ENCODE assay signal across 1 cellular context in the genomic region with DNA sequence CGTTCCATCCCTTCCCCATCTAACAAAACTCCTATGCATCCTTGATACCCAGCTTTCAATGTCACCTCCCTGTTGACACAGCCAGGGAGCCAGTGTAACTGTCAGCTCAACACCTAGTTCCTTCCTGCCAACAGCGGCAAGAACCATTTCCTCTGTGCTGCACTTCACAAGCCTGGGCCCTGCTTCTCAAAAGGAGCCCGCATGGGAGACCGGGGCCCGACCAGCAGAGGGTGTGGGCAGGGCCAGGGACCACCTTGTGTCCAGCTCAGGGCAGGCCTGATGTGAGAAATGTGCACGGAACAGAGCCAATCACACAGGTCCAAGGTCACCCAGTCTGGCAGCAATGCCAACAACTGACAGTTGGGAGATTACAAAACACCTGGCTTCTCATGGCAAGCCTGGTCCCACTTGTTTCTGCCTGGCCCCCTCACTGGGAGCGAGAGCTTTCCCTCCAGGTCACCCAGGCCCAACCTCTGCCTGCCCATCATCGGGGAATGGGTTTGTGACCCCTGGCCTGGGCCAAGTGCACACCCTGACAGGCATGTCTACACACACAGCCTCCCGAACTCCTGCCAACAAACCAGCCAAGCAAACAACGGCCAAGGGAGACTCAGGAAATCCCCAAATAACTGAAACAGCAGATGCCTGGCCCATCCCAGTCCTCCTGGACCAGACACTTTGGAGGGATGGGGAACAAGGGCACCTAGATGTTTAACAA.
TF ChIP-seq lines count a peak whose summit lies in the region.

No MANE protein-coding gene starts in this region.

TF ChIP-seq in GM23338, 12 proteins besides CTCF, POLR2A, EP300 and RAD21 (continued from another document):
- TF ChIP-seq ZNF462 (CRISPR knock-in tag; IDR thresholded peaks at IDR 0.05) (no peak), CREB1 (CRISPR knock-in tag; IDR thresholded peaks at IDR 0.05; ENCODE audit: low read depth) (no peak), NANOG (IDR thresholded peaks at IDR 0.05; ENCODE audit: borderline replicate concordance) (no peak), STAT1 (IDR thresholded peaks at IDR 0.05; ENCODE audit: unreplicated experiment) (no peak), EZH2phosphoT487 (IDR thresholded peaks at IDR 0.05; ENCODE audit: unreplicated experiment) (no peak), ETS1 (IDR thresholded peaks at IDR 0.05) (no peak), EZH2 (IDR thresholded peaks at IDR 0.05; ENCODE audit: low read depth, unreplicated experiment) (no peak), ZNF114 (CRISPR knock-in tag; IDR thresholded peaks at IDR 0.05) (no peak), POLR2AphosphoS5 (IDR thresholded peaks at IDR 0.05; ENCODE audit: low read depth) (no peak)
- TF ChIP-seq, protein P1, sequence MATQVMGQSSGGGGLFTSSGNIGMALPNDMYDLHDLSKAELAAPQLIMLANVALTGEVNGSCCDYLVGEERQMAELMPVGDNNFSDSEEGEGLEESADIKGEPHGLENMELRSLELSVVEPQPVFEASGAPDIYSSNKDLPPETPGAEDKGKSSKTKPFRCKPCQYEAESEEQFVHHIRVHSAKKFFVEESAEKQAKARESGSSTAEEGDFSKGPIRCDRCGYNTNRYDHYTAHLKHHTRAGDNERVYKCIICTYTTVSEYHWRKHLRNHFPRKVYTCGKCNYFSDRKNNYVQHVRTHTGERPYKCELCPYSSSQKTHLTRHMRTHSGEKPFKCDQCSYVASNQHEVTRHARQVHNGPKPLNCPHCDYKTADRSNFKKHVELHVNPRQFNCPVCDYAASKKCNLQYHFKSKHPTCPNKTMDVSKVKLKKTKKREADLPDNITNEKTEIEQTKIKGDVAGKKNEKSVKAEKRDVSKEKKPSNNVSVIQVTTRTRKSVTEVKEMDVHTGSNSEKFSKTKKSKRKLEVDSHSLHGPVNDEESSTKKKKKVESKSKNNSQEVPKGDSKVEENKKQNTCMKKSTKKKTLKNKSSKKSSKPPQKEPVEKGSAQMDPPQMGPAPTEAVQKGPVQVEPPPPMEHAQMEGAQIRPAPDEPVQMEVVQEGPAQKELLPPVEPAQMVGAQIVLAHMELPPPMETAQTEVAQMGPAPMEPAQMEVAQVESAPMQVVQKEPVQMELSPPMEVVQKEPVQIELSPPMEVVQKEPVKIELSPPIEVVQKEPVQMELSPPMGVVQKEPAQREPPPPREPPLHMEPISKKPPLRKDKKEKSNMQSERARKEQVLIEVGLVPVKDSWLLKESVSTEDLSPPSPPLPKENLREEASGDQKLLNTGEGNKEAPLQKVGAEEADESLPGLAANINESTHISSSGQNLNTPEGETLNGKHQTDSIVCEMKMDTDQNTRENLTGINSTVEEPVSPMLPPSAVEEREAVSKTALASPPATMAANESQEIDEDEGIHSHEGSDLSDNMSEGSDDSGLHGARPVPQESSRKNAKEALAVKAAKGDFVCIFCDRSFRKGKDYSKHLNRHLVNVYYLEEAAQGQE (IDR thresholded peaks at IDR 0.05; ENCODE audit: unreplicated experiment) = no peak
TF ChIP-seq in GM23338: peak in this region for 0.
